In the genomic region with DNA sequence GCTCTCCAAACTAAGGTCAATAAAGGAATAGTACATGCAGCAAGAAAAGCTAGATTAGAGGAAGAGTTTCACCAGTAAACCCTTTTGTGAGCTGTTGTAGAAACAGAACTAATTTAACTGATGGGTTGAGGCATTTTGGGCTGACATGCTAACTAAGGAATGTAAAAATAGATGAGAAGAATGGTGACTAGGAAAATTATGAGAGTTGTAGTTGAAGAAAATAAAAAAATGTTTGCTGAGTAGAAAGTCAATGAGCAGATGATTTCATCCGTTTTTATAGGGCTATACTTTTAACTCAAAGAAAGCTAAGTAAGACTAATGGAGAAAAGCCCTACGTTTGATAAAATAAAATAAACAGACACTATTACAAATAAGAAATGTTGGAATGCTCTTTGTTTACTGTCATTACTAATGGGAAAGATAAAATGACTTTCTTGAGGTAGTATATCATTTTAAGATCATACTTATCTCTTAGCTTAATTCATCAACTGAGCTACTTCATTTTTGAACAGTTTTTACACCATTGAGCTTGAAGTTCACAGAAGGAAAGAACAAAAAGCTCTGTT, we compare ENCODE assay signal across 21 cellular contexts.
"Had no signal": no experiment of that assay in that cellular context is flagged by ENCODE, and none has a peak within 500 bp of the region (broad histone marks: within the 10 kb centered on the region; RNA-seq: fewer than 3 reads in every experiment).

No MANE protein-coding gene starts in this region.

- H3K27me3 ChIP-seq: ascending aorta, gastroesophageal sphincter, heart right ventricle, neutrophil, sigmoid colon, thyroid gland had no signal

- H3K9me3 ChIP-seq: ascending aorta, gastroesophageal sphincter, heart right ventricle, neutrophil, sigmoid colon, spleen, thyroid gland had no signal

- H3K27ac Mint-ChIP-seq: activated CD8-positive, alpha-beta T cell treated with anti-CD3 and anti-CD28 coated beads for 36 hours; activated naive CD4-positive, alpha-beta T cell treated with anti-CD3 and anti-CD28 coated beads for 36 hours; immature natural killer cell; natural killer cell; stimulated activated naive B cell treated with anti-CD40 and anti-IgM and Interleukin-4, amounts not matched to agents 10 μg/mL and 1 μg/mL and 100 μg/mL, for 72 hours; T-cell had no signal

- ATAC-seq: activated CD8-positive, alpha-beta T cell treated with anti-CD3 and anti-CD28 coated beads for 36 hours; gastroesophageal sphincter; heart right ventricle; natural killer cell; stimulated activated naive B cell treated with anti-CD40 and anti-IgM and Interleukin-4, amounts not matched to agents 10 μg/mL and 1 μg/mL and 100 μg/mL, for 72 hours; T-cell had no signal

- H3K4me3 ChIP-seq: ascending aorta, gastroesophageal sphincter, heart right ventricle, sigmoid colon, spleen, thyroid gland had no signal

- H3K4me3 Mint-ChIP-seq: activated CD8-positive, alpha-beta T cell treated with anti-CD3 and anti-CD28 coated beads for 36 hours; activated naive CD4-positive, alpha-beta T cell treated with anti-CD3 and anti-CD28 coated beads for 36 hours; immature natural killer cell; natural killer cell; stimulated activated naive B cell treated with anti-CD40 and anti-IgM and Interleukin-4, amounts not matched to agents 10 μg/mL and 1 μg/mL and 100 μg/mL, for 72 hours; T-cell had no signal

- H3K36me3 Mint-ChIP-seq: immature natural killer cell; natural killer cell; stimulated activated naive B cell treated with anti-CD40 and anti-IgM and Interleukin-4, amounts not matched to agents 10 μg/mL and 1 μg/mL and 100 μg/mL, for 72 hours; T-cell had no signal

- H3K36me3 ChIP-seq: ascending aorta, gastroesophageal sphincter, heart right ventricle, neutrophil, sigmoid colon, spleen, thyroid gland had no signal

- H3K27ac ChIP-seq: heart right ventricle, neutrophil, sigmoid colon, spleen, thyroid gland had no signal

- DNase-seq: activated CD4-positive, alpha-beta T cell treated with anti-CD3 and anti-CD28 coated beads for 48 hours; activated CD4-positive, CD25-positive, alpha-beta regulatory T cell; activated CD8-positive, alpha-beta T cell treated with anti-CD3 and anti-CD28 coated beads for 36 hours; activated naive CD4-positive, alpha-beta T cell treated with anti-CD3 and anti-CD28 coated beads for 36 hours; activated T-cell treated with anti-CD3 and anti-CD28 coated beads, Interleukin-2, amount 50 U/mL, for 1 hour; cerebellar nuclear complex; cortex of kidney; heart right ventricle; immature natural killer cell; mesendoderm; natural killer cell; posterior cingulate gyrus; sigmoid colon; spleen; stimulated activated naive B cell treated with anti-CD40 and anti-IgM and Interleukin-4, amounts not matched to agents 10 μg/mL and 1 μg/mL and 100 μg/mL, for 72 hours; T-cell; T-helper 9 cell; thyroid gland had no signal

- H3K4me1 Mint-ChIP-seq: immature natural killer cell; natural killer cell; stimulated activated naive B cell treated with anti-CD40 and anti-IgM and Interleukin-4, amounts not matched to agents 10 μg/mL and 1 μg/mL and 100 μg/mL, for 72 hours had no signal

- H3K9me3 Mint-ChIP-seq: activated CD8-positive, alpha-beta T cell treated with anti-CD3 and anti-CD28 coated beads for 36 hours; activated naive CD4-positive, alpha-beta T cell treated with anti-CD3 and anti-CD28 coated beads for 36 hours; stimulated activated naive B cell treated with anti-CD40 and anti-IgM and Interleukin-4, amounts not matched to agents 10 μg/mL and 1 μg/mL and 100 μg/mL, for 72 hours; T-cell had no signal
